Comparison of ENCODE assay signal across 8 cellular contexts in genomic region chr1:226723640-226724532, GRCh38. TPM values are rescaled to one million over a fixed set of nuclear protein-coding genes. Genes with fewer than 3 reads are reported as not detected.
DNase-seq lines count a peak whose midpoint lies in the region; ATAC-seq and TF ChIP-seq lines count a peak whose summit lies in the region.

No MANE protein-coding gene starts in this region.

- H3K79me2 ChIP-seq in trophoblast cell (ENCODE audit: control insufficient read depth, insufficient read depth, low read length, poor library complexity) (no peaks in the 10 kb centered on the region), MM.1S (ENCODE audit: low read length) (peaks cover 93% of the 10 kb centered on the region)

- peak; percentile 76 for DNase-seq in COLO668 (lab: John Stamatoyannopoulos, UW; ENCODE audit: unreplicated experiment)
- DNase-seq in epithelial cell of esophagus (ENCODE audit: low read depth), result peak; percentile 47
- peak in 1 of 2 donors; percentile 15 for DNase-seq in trophoblast cell
- DNase-seq in MM.1S, result no peak
- DNase-seq in stimulated activated CD4-positive, alpha-beta T cell treated with anti-CD3 and anti-CD28 coated beads, Interleukin-4, amount 100 ng/mL, for 1 hour, result no peak

- H3K27ac ChIP-seq in HUES48 (ENCODE audit: low read depth, low read length) (peak overlapping the region; percentile 72), trophoblast cell (ENCODE audit: low read depth, low read length) (no peak overlapping the region), MM.1S (ENCODE audit: low read length) (no peak overlapping the region)

- H3K4me2 ChIP-seq in trophoblast cell (ENCODE audit: low read length), result no peak overlapping the region
- no peak overlapping the region for H3K4me2 ChIP-seq in MM.1S (ENCODE audit: low read depth, low read length)

- H3K4me3 ChIP-seq in HUES48 (ENCODE audit: low read depth, low read length) (no peak overlapping the region), epithelial cell of esophagus (ENCODE audit: low read length) (no peak overlapping the region), trophoblast cell (ENCODE audit: low read depth, low read length) (no peak overlapping the region), MM.1S (ENCODE audit: low read length) (no peak overlapping the region)

- no peak overlapping the region for H3K9ac ChIP-seq in HUES48 (ENCODE audit: low read depth, low read length)
- no peak overlapping the region for H3K9ac ChIP-seq in trophoblast cell (ENCODE audit: low read length)
- H3K9ac ChIP-seq in MM.1S (ENCODE audit: low read length), result no peak overlapping the region

- no peaks in the 10 kb centered on the region for H3K9me2 ChIP-seq in MM.1S (replicated peaks; ENCODE audit: insufficient read depth, low read length)

- peaks cover 3% of the 10 kb centered on the region for H3K79me1 ChIP-seq in trophoblast cell (ENCODE audit: low read length)

- H3K14ac ChIP-seq in trophoblast cell (ENCODE audit: low read length), result no peak overlapping the region

- H4K12ac ChIP-seq in trophoblast cell (ENCODE audit: low read depth, low read length), result no peak overlapping the region

- no peaks in the 10 kb centered on the region for H3F3A ChIP-seq in MM.1S (ENCODE audit: insufficient read depth, low read length)

- WGBS in trophoblast cell (ENCODE audit: extremely low coverage, insufficient coverage, insufficient read length), result no CpG with 5 or more reads among the region's 13 CpGs

- H2AK5ac ChIP-seq in trophoblast cell (ENCODE audit: low read length), result no peak overlapping the region

- ATAC-seq in GM18870 (IDR thresholded peaks at IDR 0.05; ENCODE audit: unreplicated experiment), result no peak

- H3K23ac ChIP-seq in trophoblast cell (ENCODE audit: low read length), result no peak overlapping the region

- H2BK120ac ChIP-seq in trophoblast cell (ENCODE audit: insufficient read depth, low read length, poor library complexity), result no peak overlapping the region

- H3K18ac ChIP-seq in trophoblast cell (ENCODE audit: low read length), result peak overlapping the region; percentile 3

- H4K91ac ChIP-seq in trophoblast cell (ENCODE audit: low read depth, low read length), result no peak overlapping the region

- H3K9me3 ChIP-seq in HUES48 (ENCODE audit: control insufficient read depth, insufficient read depth, low read length), result no peaks in the 10 kb centered on the region
- H3K9me3 ChIP-seq in trophoblast cell (ENCODE audit: insufficient read depth, low read depth, low read length), result peaks cover 2% of the 10 kb centered on the region
- no peaks in the 10 kb centered on the region for H3K9me3 ChIP-seq in MM.1S (replicated peaks; ENCODE audit: insufficient read depth, low read length)

- H3K27me3 ChIP-seq in HUES48 (ENCODE audit: control insufficient read depth, insufficient read depth, low read length), result no peaks in the 10 kb centered on the region
- H3K27me3 ChIP-seq in trophoblast cell (ENCODE audit: insufficient read depth, low read length), result no peaks in the 10 kb centered on the region
- H3K27me3 ChIP-seq in MM.1S (replicated peaks; ENCODE audit: insufficient read depth, low read length), result no peaks in the 10 kb centered on the region

- no peak for TF ChIP-seq CTCF in epithelial cell of esophagus (IDR thresholded peaks at IDR 0.05; ENCODE audit: insufficient read depth, low read depth, low read length, missing control alignments)
- TF ChIP-seq CTCF in MM.1S (IDR thresholded peaks at IDR 0.05; ENCODE audit: low read length), result no peak

- H3K36me3 ChIP-seq in HUES48 (ENCODE audit: control insufficient read depth, insufficient read depth, low read length) (no peaks in the 10 kb centered on the region), trophoblast cell (ENCODE audit: control insufficient read depth in 1 of 2, insufficient read depth in 2 of 2, low read length in 2 of 2) (no peaks in the 10 kb centered on the region), MM.1S (replicated peaks; ENCODE audit: insufficient read depth, low read length) (peaks cover 19% of the 10 kb centered on the region)

- H3K4ac ChIP-seq in trophoblast cell (ENCODE audit: low read depth, low read length), result no peak overlapping the region

- peaks cover 40% of the 10 kb centered on the region for H3K4me1 ChIP-seq in HUES48 (ENCODE audit: control insufficient read depth, insufficient read depth, low read length)
- H3K4me1 ChIP-seq in trophoblast cell (ENCODE audit: control insufficient read depth in 1 of 2, insufficient read depth in 2 of 2, low read length in 2 of 2), result peaks cover 25 to 27% of the 10 kb centered on the region in 2 experiments
- peaks cover 20% of the 10 kb centered on the region; the same call in 1 of the 2 replicates for H3K4me1 ChIP-seq in MM.1S (ENCODE audit: low read length)

- no peak overlapping the region for H4K8ac ChIP-seq in trophoblast cell (ENCODE audit: low read depth, low read length)

- H2BK5ac ChIP-seq in trophoblast cell (ENCODE audit: low read depth, low read length, poor library complexity), result no peak overlapping the region

- H2AFZ ChIP-seq in trophoblast cell (ENCODE audit: insufficient read depth, low read length, poor library complexity), result no peak overlapping the region
- H2AFZ ChIP-seq in MM.1S (ENCODE audit: low read length), result no peak overlapping the region

- H2BK12ac ChIP-seq in trophoblast cell (ENCODE audit: low read length), result peak overlapping the region; percentile 7

- H4K20me1 ChIP-seq in MM.1S (ENCODE audit: insufficient read depth, low read length), result 0 out of 2 replicates have a peak, but pooled peaks cover 10% of the 10 kb centered on the region

TF ChIP-seq in PFSK-1, 5 proteins besides CTCF, POLR2A, EP300 and RAD21:
- TF ChIP-seq TAF1 (IDR thresholded peaks at IDR 0.05; ENCODE audit: borderline replicate concordance, insufficient read depth, low read length) (peak; percentile 15; the same call in 1 of the 2 replicates), SIN3A (IDR thresholded peaks at IDR 0.05; ENCODE audit: borderline replicate concordance, insufficient read depth, low read length) (0 out of 2 replicates have a peak, but pooled peaks have one; percentile 17), REST (IDR thresholded peaks at IDR 0.05; ENCODE audit: insufficient read depth in 1 of 2, low read depth in 2 of 2, low read length in 2 of 2) (no peak), POLR2AphosphoS5 (IDR thresholded peaks at IDR 0.05; ENCODE audit: low read depth, low read length) (no peak)

RNA-seq across cellular contexts. Expression of gene ITPKB, which starts 15.2 kb away (rescaled TPM):
- polyA plus RNA-seq in PFSK-1 (2012; ENCODE audit: insufficient read length, low read depth), result 21.5 TPM
- polyA plus RNA-seq in trophoblast cell (2013), result 5.0 and 5.7 TPM in 2 replicates

Comparison
In these comparisons a context has a peak if more than half of its experiments do, and no peak if none do; other contexts are left out.
1. DNase-seq: peak in COLO668 (single experiment) and epithelial cell of esophagus (single experiment); none in MM.1S (single experiment) and stimulated activated CD4-positive, alpha-beta T cell treated with anti-CD3 and anti-CD28 coated beads, Interleukin-4, amount 100 ng/mL, for 1 hour (single experiment).